ENCODE assay signal across 1 cellular context in genomic region chr1:2499260-2499659, GRCh38.
TF ChIP-seq lines count a peak whose summit lies in the region.

No MANE protein-coding gene starts in this region.

TF ChIP-seq in H1, 55 proteins besides CTCF, POLR2A, EP300 and RAD21:
- TF ChIP-seq SAP30 (IDR thresholded peaks at IDR 0.05; ENCODE audit: insufficient read depth, insufficient replicate concordance, low read length) (no peak), RFX5 (IDR thresholded peaks at IDR 0.05; ENCODE audit: borderline replicate concordance, low read depth, low read length) (no peak), NANOG (IDR thresholded peaks at IDR 0.05; ENCODE audit: insufficient read depth, low read depth, low read length, poor library complexity, severe bottlenecking) (no peak), SP1 (IDR thresholded peaks at IDR 0.05; ENCODE audit: low read depth, low read length) (no peak), FOSL1 (IDR thresholded peaks at IDR 0.05; ENCODE audit: insufficient read depth, low read depth, low read length) (no peak), GTF2F1 (IDR thresholded peaks at IDR 0.05; ENCODE audit: borderline replicate concordance, low read depth, low read length) (no peak), SP4 (IDR thresholded peaks at IDR 0.05; ENCODE audit: low read length) (no peak), USF2 (IDR thresholded peaks at IDR 0.05; ENCODE audit: low read length) (no peak), GABPA (IDR thresholded peaks at IDR 0.05; ENCODE audit: borderline replicate concordance, insufficient read depth, low read length) (no peak), ZNF274 (IDR thresholded peaks at IDR 0.05; ENCODE audit: borderline replicate concordance, extremely low read depth, low read length) (no peak), TBP (IDR thresholded peaks at IDR 0.05; ENCODE audit: low read depth, low read length) (no peak)
